In the genomic region with DNA sequence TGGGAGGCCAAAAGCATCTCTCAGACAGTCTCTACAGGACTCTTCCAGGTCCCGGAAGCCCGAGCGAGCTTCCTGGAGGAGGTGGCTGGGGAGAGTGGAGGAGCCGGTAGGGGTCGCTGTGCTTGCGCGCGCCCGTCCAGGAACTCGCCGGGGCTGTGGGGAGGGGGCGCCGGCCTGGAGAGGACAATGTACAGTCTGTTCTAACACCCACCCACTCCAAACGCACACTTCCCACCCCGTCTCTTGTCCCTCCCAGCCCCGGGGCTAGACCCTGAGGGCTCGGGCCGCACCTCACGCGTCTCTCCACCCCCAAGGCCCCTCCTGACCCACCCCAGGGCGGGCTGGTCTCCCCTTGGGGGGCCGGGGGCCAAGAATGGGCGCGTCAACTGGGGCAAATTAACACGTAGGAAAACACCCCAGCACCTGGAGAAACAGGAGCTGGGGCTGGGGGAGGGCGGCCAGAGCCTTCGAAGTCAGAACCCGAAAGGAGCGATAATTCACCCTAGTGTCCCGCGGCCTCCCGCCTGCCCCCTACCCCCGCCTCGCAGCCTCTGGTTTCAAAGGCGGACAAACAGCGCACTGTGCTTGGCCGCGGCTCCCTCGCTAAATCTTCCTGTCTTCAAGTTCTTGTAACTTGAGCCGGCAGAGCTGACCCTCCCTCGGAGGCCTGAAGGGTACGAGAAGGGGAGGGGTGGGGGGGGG, we compare ENCODE assay signal across 8 cellular contexts.
DNase-seq lines count a peak whose midpoint lies in the region; ATAC-seq and TF ChIP-seq lines count a peak whose summit lies in the region.

No MANE protein-coding gene starts in this region.

- H3K79me2 ChIP-seq in OCI-LY1 (ENCODE audit: insufficient read depth, low read length) = no peaks in the 10 kb centered on the region

- H3K9me2 ChIP-seq in OCI-LY1 (ENCODE audit: low read depth, low read length) = no peaks in the 10 kb centered on the region

- no peak overlapping the region for H3K27ac ChIP-seq in OCI-LY1 (ENCODE audit: low read depth, low read length, poor library complexity, severe bottlenecking)

- H3K4me3 ChIP-seq in OCI-LY1 (ENCODE audit: low read depth, low read length, poor library complexity, severe bottlenecking) (no peak overlapping the region), fibroblast of the aortic adventitia (ENCODE audit: low read depth, low read length) (no peak overlapping the region)

- peaks cover 27% of the 10 kb centered on the region for H3K4me1 Mint-ChIP-seq in activated T-helper 2 cell treated with anti-CD3 and anti-CD28 coated beads, Interferon-gamma antibody, Interleukin-2, Interleukin-4, amounts not matched to agents 10 μg/mL and 5 μg/mL and 100 μg/mL, durations not matched to agents 14 hours and 24 hours and 36 hours (ENCODE audit: low read depth)

- no peaks in the 10 kb centered on the region for H3K36me3 ChIP-seq in OCI-LY1 (ENCODE audit: insufficient read depth, low read length)

- no peak overlapping the region for H2AFZ ChIP-seq in OCI-LY1 (ENCODE audit: low read length)

- peaks cover 29% of the 10 kb centered on the region for H3K27me3 Mint-ChIP-seq in activated T-helper 2 cell treated with anti-CD3 and anti-CD28 coated beads, Interferon-gamma antibody, Interleukin-2, Interleukin-4, amounts not matched to agents 10 μg/mL and 5 μg/mL and 100 μg/mL, durations not matched to agents 14 hours and 24 hours and 36 hours (ENCODE audit: low read depth)

- POLR2A ChIA-PET in GM10248 (lab: Yijun Ruan, JAX) = no interaction called here

- H3K4me3 Mint-ChIP-seq in activated T-helper 2 cell treated with anti-CD3 and anti-CD28 coated beads, Interferon-gamma antibody, Interleukin-2, Interleukin-4, amounts not matched to agents 10 μg/mL and 5 μg/mL and 100 μg/mL, durations not matched to agents 14 hours and 24 hours and 36 hours (ENCODE audit: low read depth) = no peak overlapping the region

- no peaks in the 10 kb centered on the region for H3K9me3 Mint-ChIP-seq in activated T-helper 2 cell treated with anti-CD3 and anti-CD28 coated beads, Interferon-gamma antibody, Interleukin-2, Interleukin-4, amounts not matched to agents 10 μg/mL and 5 μg/mL and 100 μg/mL, durations not matched to agents 14 hours and 24 hours and 36 hours

- H3K9me3 ChIP-seq in OCI-LY1 (ENCODE audit: low read length) = no peaks in the 10 kb centered on the region

- CTCF ChIA-PET in GM10248 (lab: Yijun Ruan, JAX) = interaction anchor here (0.9 to 3.2 kb wide), 7 partner anchors 9 to 22 kb away, joined by 3 to 18 read pairs (median 5); no protein-coding TSS in a partner anchor

- ATAC-seq in HG02759 (IDR thresholded peaks at IDR 0.05; ENCODE audit: unreplicated experiment) = no peak

- no peaks in the 10 kb centered on the region for H3F3A ChIP-seq in OCI-LY1 (ENCODE audit: insufficient read depth, low read length)

- H3K9ac ChIP-seq in OCI-LY1 (ENCODE audit: low read length) = no peak overlapping the region

- peak; percentile 7 for TF ChIP-seq CTCF in GM10248 (IDR thresholded peaks at IDR 0.05; ENCODE audit: control extremely low read depth, extremely low read depth, low read depth, missing control alignments)
- TF ChIP-seq CTCF in OCI-LY1 (IDR thresholded peaks at IDR 0.05; ENCODE audit: low read length) = peak; percentile 59
- peak; percentile 39 for TF ChIP-seq CTCF in fibroblast of the aortic adventitia (IDR thresholded peaks at IDR 0.05; ENCODE audit: insufficient read depth, low read length)

- H3K4me2 ChIP-seq in OCI-LY1 (ENCODE audit: low read length) = no peak overlapping the region

- DNase-seq in GM10248 (ENCODE audit: extremely low spot score) = no peak
- DNase-seq in fibroblast of the aortic adventitia (ENCODE audit: low read depth) = no peak
- DNase-seq in retina = peak; percentile 83
- no peak for DNase-seq in NCI-H774 (lab: John Stamatoyannopoulos, UW)
- DNase-seq in activated T-helper 2 cell treated with anti-CD3 and anti-CD28 coated beads, Interferon-gamma antibody, Interleukin-2, Interleukin-4, amounts not matched to agents 10 μg/mL and 5 μg/mL and 100 μg/mL, durations not matched to agents 14 hours and 24 hours and 36 hours (ENCODE audit: low spot score) = no peak
- no peak for DNase-seq in inferior parietal cortex (ENCODE audit: extremely low spot score)

- H3K27me3 ChIP-seq in OCI-LY1 (ENCODE audit: insufficient read depth, low read length) = 0 out of 2 replicates have a peak, but pooled peaks cover 2% of the 10 kb centered on the region

- no peaks in the 10 kb centered on the region for H3K4me1 ChIP-seq in OCI-LY1 (ENCODE audit: insufficient read depth, low read length, severe bottlenecking)

- no peak overlapping the region for H3K27ac Mint-ChIP-seq in activated T-helper 2 cell treated with anti-CD3 and anti-CD28 coated beads, Interferon-gamma antibody, Interleukin-2, Interleukin-4, amounts not matched to agents 10 μg/mL and 5 μg/mL and 100 μg/mL, durations not matched to agents 14 hours and 24 hours and 36 hours

- H4K20me1 ChIP-seq in OCI-LY1 (ENCODE audit: insufficient read depth, low read length) = no peaks in the 10 kb centered on the region

- intact Hi-C loops in activated T-helper 2 cell treated with anti-CD3 and anti-CD28 coated beads, Interferon-gamma antibody, Interleukin-2, Interleukin-4, amounts not matched to agents 10 μg/mL and 5 μg/mL and 100 μg/mL, durations not matched to agents 14 hours and 24 hours and 36 hours (cut with micrococcal nuclease) = no loop called here

- H3K36me3 Mint-ChIP-seq in activated T-helper 2 cell treated with anti-CD3 and anti-CD28 coated beads, Interferon-gamma antibody, Interleukin-2, Interleukin-4, amounts not matched to agents 10 μg/mL and 5 μg/mL and 100 μg/mL, durations not matched to agents 14 hours and 24 hours and 36 hours (ENCODE audit: low read depth) = no peaks in the 10 kb centered on the region

Comparison
In these comparisons a context has a peak if more than half of its experiments do, and no peak if none do; other contexts are left out.
1. CTCF ChIP-seq: peak in every context shown above with its lines; median percentile 59 in OCI-LY1; 39 in fibroblast of the aortic adventitia; 7 in GM10248.